In genomic region chr1:36576118-36576517, GRCh38 we compare ENCODE assay signal across 1 cellular context.
A peak's percentile ranks its signal among the peaks of the same experiment; 100 is the strongest.
TF ChIP-seq lines count a peak whose summit lies in the region.

No MANE protein-coding gene starts in this region.

TF ChIP-seq in K562, 482 proteins besides CTCF, POLR2A, EP300 and RAD21 (continued from another document and continues in another):
- TF ChIP-seq HMGXB4 (CRISPR knock-in tag; IDR thresholded peaks at IDR 0.05) (no peak), SMAD3 (CRISPR knock-in tag; conservative IDR thresholded peaks at IDR 0.05) (no peak), GTF2B (IDR thresholded peaks at IDR 0.05; ENCODE audit: extremely low read depth, insufficient read length) (no peak), TOE1 (IDR thresholded peaks at IDR 0.05; ENCODE audit: borderline replicate concordance) (peak; percentile 33; the same call in 1 of the 2 replicates), TOE1 (CRISPR knock-in tag; IDR thresholded peaks at IDR 0.05; ENCODE audit: borderline replicate concordance, low read depth) (no peak), HMG20B (CRISPR knock-in tag; IDR thresholded peaks at IDR 0.05) (no peak), TEAD1 (CRISPR knock-in tag; IDR thresholded peaks at IDR 0.05) (peak in 1 of 2 experiments; percentile 61; a peak in 1 of 4 replicates), CBX8 (IDR thresholded peaks at IDR 0.05; ENCODE audit: borderline replicate concordance, extremely low read depth, low read depth, low read length, poor library complexity, severe bottlenecking) (no peak), RB1 (IDR thresholded peaks at IDR 0.05; ENCODE audit: low read depth) (peak; percentile 65; the same call in 1 of the 2 replicates), RFX5 (IDR thresholded peaks at IDR 0.05; ENCODE audit: low read depth, low read length) (no peak), TCF15 (CRISPR knock-in tag; IDR thresholded peaks at IDR 0.05) (no peak), VEZF1 (CRISPR knock-in tag; IDR thresholded peaks at IDR 0.05) (peak; percentile 57), PYGO2 (tag; IDR thresholded peaks at IDR 0.05) (no peak), GMEB1 (CRISPR knock-in tag; IDR thresholded peaks at IDR 0.05) (no peak), KHSRP (IDR thresholded peaks at IDR 0.05) (no peak), EZH2 (IDR thresholded peaks at IDR 0.05; ENCODE audit: borderline replicate concordance, low read depth, low read length) (no peak), SAFB (IDR thresholded peaks at IDR 0.05; ENCODE audit: borderline replicate concordance, low read depth, low read length) (no peak), PATZ1 (CRISPR knock-in tag; IDR thresholded peaks at IDR 0.05; ENCODE audit: borderline replicate concordance) (no peak), PTBP1 (IDR thresholded peaks at IDR 0.05; ENCODE audit: low read depth, low read length) (no peak), RBM25 (IDR thresholded peaks at IDR 0.05; ENCODE audit: low read depth, low read length, severe bottlenecking) (no peak), ZBTB11 (CRISPR knock-in tag; IDR thresholded peaks at IDR 0.05) (no peak), NFE2 (IDR thresholded peaks at IDR 0.05; ENCODE audit: low read depth) (no peak), ZNF133 (CRISPR knock-in tag; IDR thresholded peaks at IDR 0.05) (no peak)
- TF ChIP-seq, protein P1, sequence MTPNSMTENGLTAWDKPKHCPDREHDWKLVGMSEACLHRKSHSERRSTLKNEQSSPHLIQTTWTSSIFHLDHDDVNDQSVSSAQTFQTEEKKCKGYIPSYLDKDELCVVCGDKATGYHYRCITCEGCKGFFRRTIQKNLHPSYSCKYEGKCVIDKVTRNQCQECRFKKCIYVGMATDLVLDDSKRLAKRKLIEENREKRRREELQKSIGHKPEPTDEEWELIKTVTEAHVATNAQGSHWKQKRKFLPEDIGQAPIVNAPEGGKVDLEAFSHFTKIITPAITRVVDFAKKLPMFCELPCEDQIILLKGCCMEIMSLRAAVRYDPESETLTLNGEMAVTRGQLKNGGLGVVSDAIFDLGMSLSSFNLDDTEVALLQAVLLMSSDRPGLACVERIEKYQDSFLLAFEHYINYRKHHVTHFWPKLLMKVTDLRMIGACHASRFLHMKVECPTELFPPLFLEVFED (CRISPR knock-in tag; conservative IDR thresholded peaks at IDR 0.05) = no peak
- TF ChIP-seq, protein P2, sequence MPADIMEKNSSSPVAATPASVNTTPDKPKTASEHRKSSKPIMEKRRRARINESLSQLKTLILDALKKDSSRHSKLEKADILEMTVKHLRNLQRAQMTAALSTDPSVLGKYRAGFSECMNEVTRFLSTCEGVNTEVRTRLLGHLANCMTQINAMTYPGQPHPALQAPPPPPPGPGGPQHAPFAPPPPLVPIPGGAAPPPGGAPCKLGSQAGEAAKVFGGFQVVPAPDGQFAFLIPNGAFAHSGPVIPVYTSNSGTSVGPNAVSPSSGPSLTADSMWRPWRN (IDR thresholded peaks at IDR 0.05; ENCODE audit: low read depth) = no peak
- TF ChIP-seq, protein P3, sequence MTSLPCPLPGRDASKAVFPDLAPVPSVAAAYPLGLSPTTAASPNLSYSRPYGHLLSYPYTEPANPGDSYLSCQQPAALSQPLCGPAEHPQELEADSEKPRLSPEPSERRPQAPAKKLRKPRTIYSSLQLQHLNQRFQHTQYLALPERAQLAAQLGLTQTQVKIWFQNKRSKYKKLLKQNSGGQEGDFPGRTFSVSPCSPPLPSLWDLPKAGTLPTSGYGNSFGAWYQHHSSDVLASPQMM (CRISPR knock-in tag; IDR thresholded peaks at IDR 0.05) = no peak
- TF ChIP-seq, protein P4, sequence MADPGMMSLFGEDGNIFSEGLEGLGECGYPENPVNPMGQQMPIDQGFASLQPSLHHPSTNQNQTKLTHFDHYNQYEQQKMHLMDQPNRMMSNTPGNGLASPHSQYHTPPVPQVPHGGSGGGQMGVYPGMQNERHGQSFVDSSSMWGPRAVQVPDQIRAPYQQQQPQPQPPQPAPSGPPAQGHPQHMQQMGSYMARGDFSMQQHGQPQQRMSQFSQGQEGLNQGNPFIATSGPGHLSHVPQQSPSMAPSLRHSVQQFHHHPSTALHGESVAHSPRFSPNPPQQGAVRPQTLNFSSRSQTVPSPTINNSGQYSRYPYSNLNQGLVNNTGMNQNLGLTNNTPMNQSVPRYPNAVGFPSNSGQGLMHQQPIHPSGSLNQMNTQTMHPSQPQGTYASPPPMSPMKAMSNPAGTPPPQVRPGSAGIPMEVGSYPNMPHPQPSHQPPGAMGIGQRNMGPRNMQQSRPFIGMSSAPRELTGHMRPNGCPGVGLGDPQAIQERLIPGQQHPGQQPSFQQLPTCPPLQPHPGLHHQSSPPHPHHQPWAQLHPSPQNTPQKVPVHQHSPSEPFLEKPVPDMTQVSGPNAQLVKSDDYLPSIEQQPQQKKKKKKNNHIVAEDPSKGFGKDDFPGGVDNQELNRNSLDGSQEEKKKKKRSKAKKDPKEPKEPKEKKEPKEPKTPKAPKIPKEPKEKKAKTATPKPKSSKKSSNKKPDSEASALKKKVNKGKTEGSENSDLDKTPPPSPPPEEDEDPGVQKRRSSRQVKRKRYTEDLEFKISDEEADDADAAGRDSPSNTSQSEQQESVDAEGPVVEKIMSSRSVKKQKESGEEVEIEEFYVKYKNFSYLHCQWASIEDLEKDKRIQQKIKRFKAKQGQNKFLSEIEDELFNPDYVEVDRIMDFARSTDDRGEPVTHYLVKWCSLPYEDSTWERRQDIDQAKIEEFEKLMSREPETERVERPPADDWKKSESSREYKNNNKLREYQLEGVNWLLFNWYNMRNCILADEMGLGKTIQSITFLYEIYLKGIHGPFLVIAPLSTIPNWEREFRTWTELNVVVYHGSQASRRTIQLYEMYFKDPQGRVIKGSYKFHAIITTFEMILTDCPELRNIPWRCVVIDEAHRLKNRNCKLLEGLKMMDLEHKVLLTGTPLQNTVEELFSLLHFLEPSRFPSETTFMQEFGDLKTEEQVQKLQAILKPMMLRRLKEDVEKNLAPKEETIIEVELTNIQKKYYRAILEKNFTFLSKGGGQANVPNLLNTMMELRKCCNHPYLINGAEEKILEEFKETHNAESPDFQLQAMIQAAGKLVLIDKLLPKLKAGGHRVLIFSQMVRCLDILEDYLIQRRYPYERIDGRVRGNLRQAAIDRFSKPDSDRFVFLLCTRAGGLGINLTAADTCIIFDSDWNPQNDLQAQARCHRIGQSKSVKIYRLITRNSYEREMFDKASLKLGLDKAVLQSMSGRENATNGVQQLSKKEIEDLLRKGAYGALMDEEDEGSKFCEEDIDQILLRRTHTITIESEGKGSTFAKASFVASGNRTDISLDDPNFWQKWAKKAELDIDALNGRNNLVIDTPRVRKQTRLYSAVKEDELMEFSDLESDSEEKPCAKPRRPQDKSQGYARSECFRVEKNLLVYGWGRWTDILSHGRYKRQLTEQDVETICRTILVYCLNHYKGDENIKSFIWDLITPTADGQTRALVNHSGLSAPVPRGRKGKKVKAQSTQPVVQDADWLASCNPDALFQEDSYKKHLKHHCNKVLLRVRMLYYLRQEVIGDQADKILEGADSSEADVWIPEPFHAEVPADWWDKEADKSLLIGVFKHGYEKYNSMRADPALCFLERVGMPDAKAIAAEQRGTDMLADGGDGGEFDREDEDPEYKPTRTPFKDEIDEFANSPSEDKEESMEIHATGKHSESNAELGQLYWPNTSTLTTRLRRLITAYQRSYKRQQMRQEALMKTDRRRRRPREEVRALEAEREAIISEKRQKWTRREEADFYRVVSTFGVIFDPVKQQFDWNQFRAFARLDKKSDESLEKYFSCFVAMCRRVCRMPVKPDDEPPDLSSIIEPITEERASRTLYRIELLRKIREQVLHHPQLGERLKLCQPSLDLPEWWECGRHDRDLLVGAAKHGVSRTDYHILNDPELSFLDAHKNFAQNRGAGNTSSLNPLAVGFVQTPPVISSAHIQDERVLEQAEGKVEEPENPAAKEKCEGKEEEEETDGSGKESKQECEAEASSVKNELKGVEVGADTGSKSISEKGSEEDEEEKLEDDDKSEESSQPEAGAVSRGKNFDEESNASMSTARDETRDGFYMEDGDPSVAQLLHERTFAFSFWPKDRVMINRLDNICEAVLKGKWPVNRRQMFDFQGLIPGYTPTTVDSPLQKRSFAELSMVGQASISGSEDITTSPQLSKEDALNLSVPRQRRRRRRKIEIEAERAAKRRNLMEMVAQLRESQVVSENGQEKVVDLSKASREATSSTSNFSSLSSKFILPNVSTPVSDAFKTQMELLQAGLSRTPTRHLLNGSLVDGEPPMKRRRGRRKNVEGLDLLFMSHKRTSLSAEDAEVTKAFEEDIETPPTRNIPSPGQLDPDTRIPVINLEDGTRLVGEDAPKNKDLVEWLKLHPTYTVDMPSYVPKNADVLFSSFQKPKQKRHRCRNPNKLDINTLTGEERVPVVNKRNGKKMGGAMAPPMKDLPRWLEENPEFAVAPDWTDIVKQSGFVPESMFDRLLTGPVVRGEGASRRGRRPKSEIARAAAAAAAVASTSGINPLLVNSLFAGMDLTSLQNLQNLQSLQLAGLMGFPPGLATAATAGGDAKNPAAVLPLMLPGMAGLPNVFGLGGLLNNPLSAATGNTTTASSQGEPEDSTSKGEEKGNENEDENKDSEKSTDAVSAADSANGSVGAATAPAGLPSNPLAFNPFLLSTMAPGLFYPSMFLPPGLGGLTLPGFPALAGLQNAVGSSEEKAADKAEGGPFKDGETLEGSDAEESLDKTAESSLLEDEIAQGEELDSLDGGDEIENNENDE (IDR thresholded peaks at IDR 0.05; ENCODE audit: low read depth, low read length) = no peak
